Comparison of ENCODE assay signal across 8 cellular contexts in the genomic region with DNA sequence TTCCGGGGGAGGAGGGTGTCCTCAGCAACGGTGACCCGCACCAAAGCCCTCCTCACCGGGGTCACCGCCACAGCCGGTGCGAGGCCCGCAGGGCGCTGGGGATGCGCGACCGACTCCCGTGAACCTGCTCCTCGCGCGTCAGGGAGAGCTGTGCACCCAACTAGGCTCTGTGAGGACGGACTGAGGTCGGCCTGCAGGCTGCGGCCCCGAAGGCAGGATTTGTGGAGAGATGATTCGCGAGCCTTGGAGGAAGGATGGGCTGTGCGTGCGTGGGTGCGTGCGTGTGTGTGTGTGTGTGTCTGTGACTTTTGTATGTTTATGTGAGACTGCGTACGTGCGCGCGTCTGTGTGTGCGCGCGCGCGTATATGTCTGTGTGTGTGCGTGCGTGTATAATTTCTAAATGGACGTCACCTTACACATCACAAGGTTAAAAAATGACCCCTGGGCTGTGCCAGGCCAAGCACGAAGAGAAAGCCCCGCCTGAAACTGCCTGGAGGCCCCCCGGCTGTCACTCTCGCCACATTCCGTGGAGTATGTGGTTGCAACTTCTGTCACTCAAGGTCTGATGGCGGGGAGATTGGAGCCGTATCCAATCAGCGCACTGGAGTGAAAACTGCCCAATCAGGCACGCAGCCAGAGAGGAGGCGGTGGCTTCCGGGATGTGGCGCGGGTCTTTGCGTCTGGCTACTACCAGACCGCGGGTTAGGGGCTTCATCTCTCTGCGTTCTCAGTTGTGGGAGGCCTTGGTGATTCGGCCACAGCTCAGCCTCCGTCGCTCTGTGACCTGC. TPM values are rescaled to one million over a fixed set of nuclear protein-coding genes. Genes with fewer than 3 reads are reported as not detected.
DNase-seq lines count a peak whose midpoint lies in the region; ATAC-seq lines count a peak whose summit lies in the region.

A gene (plus strand): TSS at position 672 of the 789 bp plus-strand sequence. CDS start 170 bp downstream, outside the sequence.

- H3K9ac ChIP-seq in neuronal stem cell (ENCODE audit: low read depth, low read length, poor library complexity) (peak within 1 kb of the TSS; percentile 95), subcutaneous abdominal adipose tissue (ENCODE audit: low read length in 5 of 5) (peak within 1 kb of the TSS; percentile 56 to 93 (median 88))

- H3K4me1 Mint-ChIP-seq in activated naive CD4-positive, alpha-beta T cell treated with anti-CD3 and anti-CD28 coated beads for 36 hours (ENCODE audit: low read depth), result peaks cover 22% of the 10 kb centered on the region

- peak within 1 kb of the TSS; percentile 94 for H2BK15ac ChIP-seq in neuronal stem cell (ENCODE audit: low read length)

- peak within 1 kb of the TSS; percentile 77 for H2BK120ac ChIP-seq in neuronal stem cell (ENCODE audit: low read depth, low read length)

- peak within 1 kb of the TSS; percentile 99 for H4K91ac ChIP-seq in neuronal stem cell (ENCODE audit: low read depth, low read length, poor library complexity)

- peak within 1 kb of the TSS; percentile 43 for H2AK5ac ChIP-seq in neuronal stem cell (ENCODE audit: low read depth, low read length)

- H3K4me3 ChIP-seq in neuronal stem cell (ENCODE audit: low read length in 2 of 2) (peak within 1 kb of the TSS; percentile 93 to 99), subcutaneous abdominal adipose tissue (ENCODE audit: low read depth in 1 of 5, low read length in 5 of 5) (peak within 1 kb of the TSS; percentile 91 to 98 (median 96))

- H3K4ac ChIP-seq in neuronal stem cell (ENCODE audit: low read length), result peak within 1 kb of the TSS; percentile 68

- no CpG with 5 or more reads among the region's 59 CpGs for WGBS in neuronal stem cell (ENCODE audit: extremely low coverage in 2 of 2, insufficient read length in 2 of 2, insufficient replicate concordance in 1 of 2), 2 donors

- H3K4me1 ChIP-seq in neuronal stem cell (ENCODE audit: control insufficient read depth in 2 of 2, insufficient read depth in 1 of 2, low read depth in 1 of 2, low read length in 2 of 2), result peaks cover 0 to 6% of the 10 kb centered on the region in 2 donors
- H3K4me1 ChIP-seq in subcutaneous abdominal adipose tissue (ENCODE audit: control insufficient read depth in 5 of 5, insufficient read depth in 5 of 5, low read length in 5 of 5), result peaks cover 5 to 31% (median 23%) of the 10 kb centered on the region in 5 donors

- H3K27ac ChIP-seq in neuronal stem cell (replicated peaks; ENCODE audit: low read length) (peak within 1 kb of the TSS; percentile 90), subcutaneous abdominal adipose tissue (ENCODE audit: low read depth, low read length) (peak within 1 kb of the TSS; percentile 94)

- DNase-seq in DMS79 (lab: John Stamatoyannopoulos, UW) (peak; percentile 88), LoVo (ENCODE audit: low spot score) (peak; percentile 69), SK-MEL-5 (ENCODE audit: low read depth, low spot score) (peak; percentile 97), foreskin melanocyte (peak; percentile 97), neuronal stem cell (ENCODE audit: low spot score) (peak; percentile 96)
- peak; percentile 96 for DNase-seq in activated naive CD4-positive, alpha-beta T cell treated with anti-CD3 and anti-CD28 coated beads for 36 hours

- peak within 1 kb of the TSS; percentile 99 for H3K23ac ChIP-seq in neuronal stem cell (ENCODE audit: low read depth, low read length, poor library complexity)

- in situ Hi-C loops in SK-MEL-5 (cut with HindIII; ENCODE audit: low pct_unique_long_range_greater_than_20kb, low sequenced_read_pairs), result no loop called here

- peak within 1 kb of the TSS; percentile 94 for H2BK5ac ChIP-seq in neuronal stem cell (ENCODE audit: low read length)

- no peak within 1 kb of the TSS for H2BK12ac ChIP-seq in neuronal stem cell (ENCODE audit: low read length)

- peak within 1 kb of the TSS; percentile 86 for H3K14ac ChIP-seq in neuronal stem cell (ENCODE audit: low read length)

- ATAC-seq in GM21619 (IDR thresholded peaks at IDR 0.05; ENCODE audit: unreplicated experiment), result peak; percentile 94

- CTCF ChIA-PET in activated naive CD4-positive, alpha-beta T cell treated with anti-CD3 and anti-CD28 coated beads for 36 hours (lab: Charles Lee), result no interaction called here

- H3K18ac ChIP-seq in neuronal stem cell (ENCODE audit: low read length), result peak within 1 kb of the TSS; percentile 98

- H3K79me1 ChIP-seq in neuronal stem cell (ENCODE audit: low read depth, low read length), result peaks cover 9% of the 10 kb centered on the region

- peak within 1 kb of the TSS; percentile 99 for H3K4me3 Mint-ChIP-seq in activated naive CD4-positive, alpha-beta T cell treated with anti-CD3 and anti-CD28 coated beads for 36 hours

- H3K4me2 ChIP-seq in neuronal stem cell (ENCODE audit: insufficient read depth, low read length, poor library complexity, severe bottlenecking), result peak within 1 kb of the TSS; percentile 85

- H3K9me3 ChIP-seq in neuronal stem cell (replicated peaks in 1 of 2; ENCODE audit: control insufficient read depth in 2 of 2, insufficient read depth in 1 of 2, low read depth in 1 of 2, low read length in 2 of 2) (peaks cover 6 to 55% of the 10 kb centered on the region in 2 donors), subcutaneous abdominal adipose tissue (ENCODE audit: control insufficient read depth in 5 of 5, low read length in 5 of 5) (peaks cover 0 to 9% (median 0%) of the 10 kb centered on the region in 5 donors)

- H2AFZ ChIP-seq in neuronal stem cell (ENCODE audit: low read length), result peak within 1 kb of the TSS; percentile 93

- no peaks in the 10 kb centered on the region for H3K27me3 Mint-ChIP-seq in activated naive CD4-positive, alpha-beta T cell treated with anti-CD3 and anti-CD28 coated beads for 36 hours (ENCODE audit: low read depth)

- H3K27ac Mint-ChIP-seq in activated naive CD4-positive, alpha-beta T cell treated with anti-CD3 and anti-CD28 coated beads for 36 hours, result peak within 1 kb of the TSS; percentile 99

- H3K27me3 ChIP-seq in neuronal stem cell (ENCODE audit: control insufficient read depth in 3 of 3, insufficient read depth in 3 of 3, low read depth in 1 of 3, low read length in 3 of 3) (peaks cover 0 to 13% (median 0%) of the 10 kb centered on the region in 3 experiments), subcutaneous abdominal adipose tissue (ENCODE audit: control insufficient read depth in 5 of 5, insufficient read depth in 4 of 5, low read length in 5 of 5) (peaks cover 0 to 2% (median 0%) of the 10 kb centered on the region in 5 donors)

- intact Hi-C loops in activated naive CD4-positive, alpha-beta T cell treated with anti-CD3 and anti-CD28 coated beads for 36 hours (cut with micrococcal nuclease), result loop anchor here (1.0 to 10.0 kb wide), 5 partner anchors 137 to 445 kb away; a partner anchor contains a TSS

- H3K9me3 Mint-ChIP-seq in activated naive CD4-positive, alpha-beta T cell treated with anti-CD3 and anti-CD28 coated beads for 36 hours, result peaks cover 35% of the 10 kb centered on the region

- H3K36me3 Mint-ChIP-seq in activated naive CD4-positive, alpha-beta T cell treated with anti-CD3 and anti-CD28 coated beads for 36 hours (ENCODE audit: low read depth), result peaks cover 45% of the 10 kb centered on the region

- H4K8ac ChIP-seq in neuronal stem cell (ENCODE audit: low read depth, low read length), result no peak within 1 kb of the TSS

- H3K36me3 ChIP-seq in neuronal stem cell (replicated peaks in 1 of 2; ENCODE audit: control insufficient read depth in 2 of 2, insufficient read depth in 2 of 2, low read length in 2 of 2) (peaks cover 4 to 36% of the 10 kb centered on the region in 2 donors), subcutaneous abdominal adipose tissue (ENCODE audit: control insufficient read depth in 5 of 5, insufficient read depth in 5 of 5, low read length in 5 of 5) (peaks cover 0 to 4% (median 0%) of the 10 kb centered on the region in 5 donors)

RNA-seq across cellular contexts. Expression of the gene that starts here (rescaled TPM):
- total RNA-seq in SK-MEL-5 (2014; rRNA removed; shearing (Covaris generic)), result 20.8 and 22.1 TPM in 2 replicates
- 3.2 and 3.7 TPM in 2 replicates for polyA plus RNA-seq in SK-MEL-5 (2015; cell fraction: cytosol; rRNA removed)
- polyA plus RNA-seq in SK-MEL-5 (2015; cell fraction: nucleus; rRNA removed), result 13.3 and 25.8 TPM in 2 replicates
- 10 to 100 TPM; 21.2 to 23.2 TPM for total RNA-seq in activated naive CD4-positive, alpha-beta T cell treated with anti-CD3 and anti-CD28 coated beads for 36 hours
- 16.1 TPM for polyA plus RNA-seq in neuronal stem cell (2013, experiment 1 of 2)
- 17.9 TPM for polyA plus RNA-seq in neuronal stem cell (2013, experiment 2 of 2)

Comparison
In these comparisons a context has a peak if more than half of its experiments do, and no peak if none do; other contexts are left out.
1. Peak in every context shown above with its lines: DNase-seq, ATAC-seq, H3K4me3 ChIP-seq and H3K27ac ChIP-seq.